7 cellular contexts compared by ENCODE assay signal in genomic region chr12:57621497-57622292, GRCh38.
A peak's percentile ranks its signal among the peaks of the same experiment; 100 is the strongest.
DNase-seq lines count a peak whose midpoint lies in the region; TF ChIP-seq lines count a peak whose summit lies in the region.

No MANE protein-coding gene starts in this region.

- H3K9ac ChIP-seq in HUES48 (ENCODE audit: low read depth, low read length), result no peak overlapping the region

- H3K4me3 ChIP-seq in HUES48 (ENCODE audit: low read depth, low read length), result peak overlapping the region; percentile 41

- H3K9me3 ChIP-seq in HUES48 (ENCODE audit: control insufficient read depth, insufficient read depth, low read length), result 0 out of 2 replicates have a peak, but pooled peaks cover 3% of the 10 kb centered on the region

- TF ChIP-seq CTCF in GM12872 (IDR thresholded peaks at IDR 0.05; ENCODE audit: insufficient read depth, low read depth, low read length), result peak; percentile 88

- peaks cover 99% of the 10 kb centered on the region for H3K27me3 ChIP-seq in HUES48 (ENCODE audit: control insufficient read depth, insufficient read depth, low read length)

- H3K27ac ChIP-seq in HUES48 (ENCODE audit: low read depth, low read length), result no peak overlapping the region

- peaks cover 17% of the 10 kb centered on the region for H3K4me1 ChIP-seq in HUES48 (ENCODE audit: control insufficient read depth, insufficient read depth, low read length)

- in situ Hi-C loops in T47D (cut with HindIII; ENCODE audit: low pct_unique_long_range_greater_than_20kb, low sequenced_read_pairs), result no loop called here

- peak; percentile 56 for DNase-seq in T-helper 9 cell
- DNase-seq in T47D (ENCODE audit: low read depth in 1 of 2, low spot score in 1 of 2), result peak; percentile 43 to 86
- peak; percentile 83 for DNase-seq in islet precursor cell
- peak; percentile 73 to 78 for DNase-seq in stimulated activated CD4-positive, alpha-beta T cell treated with anti-CD3 and anti-CD28 coated beads, Interleukin-2, amount 100 ng/mL, for 24 hours
- no peak for DNase-seq in NCI-H2029 (lab: John Stamatoyannopoulos, UW)

- no peaks in the 10 kb centered on the region for H3K36me3 ChIP-seq in HUES48 (ENCODE audit: control insufficient read depth, insufficient read depth, low read length)
